In the genomic region with DNA sequence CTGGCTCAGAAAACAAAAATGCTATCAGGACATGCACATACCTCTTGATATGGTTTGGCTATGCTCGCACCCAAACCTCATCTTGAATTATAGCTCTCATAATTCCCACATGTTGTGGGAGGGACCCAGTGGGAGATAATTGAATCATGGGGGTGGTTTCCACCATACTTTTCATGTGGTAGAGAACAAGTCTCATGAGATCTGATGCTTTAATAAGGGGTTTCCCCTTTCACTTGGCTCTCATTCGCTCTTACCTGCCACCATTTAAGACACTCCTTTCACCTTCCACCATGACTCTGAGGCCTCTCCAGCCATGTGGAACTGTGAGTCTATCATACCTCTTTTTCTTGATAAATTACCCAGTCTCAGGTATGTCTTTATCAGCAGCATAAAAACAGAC, we compare ENCODE assay signal across 35 cellular contexts.
"Had no signal": no experiment of that assay in that cellular context is flagged by ENCODE, and none has a peak within 500 bp of the region (broad histone marks: within the 10 kb centered on the region; RNA-seq: fewer than 3 reads in every experiment).

No MANE protein-coding gene starts in this region.

- H3K36me3 ChIP-seq: ascending aorta, cardiac muscle cell had no signal

- ATAC-seq: activated CD8-positive, alpha-beta T cell treated with anti-CD3 and anti-CD28 coated beads for 36 hours; activated naive CD8-positive, alpha-beta T cell treated with anti-CD3 and anti-CD28 coated beads, Interleukin-2, amount 50 U/mL, for 24 hours; activated T-cell treated with anti-CD3 and anti-CD28 coated beads, Interleukin-2, amount 50 U/mL, for 4 hours had no signal

- H3K36me3 Mint-ChIP-seq: activated CD4-positive, alpha-beta memory T cell treated with anti-CD3 and anti-CD28 coated beads for 36 hours; activated naive CD4-positive, alpha-beta T cell treated with anti-CD3 and anti-CD28 coated beads, Interleukin-2, amount 10 ng/mL, durations not matched to agents 7 days and 5 days; activated naive CD4-positive, alpha-beta T cell treated with anti-CD3 and anti-CD28 coated beads, Interleukin-2, amount 50 U/mL, for 24 hours; activated naive CD8-positive, alpha-beta T cell; activated naive CD8-positive, alpha-beta T cell treated with anti-CD3 and anti-CD28 coated beads, Interleukin-2, amount 10 ng/mL, durations not matched to agents 7 days and 5 days; brain had no signal

- H3K27me3 Mint-ChIP-seq: activated B cell treated with CpG ODN at 0.5 μM for 24 hours; activated CD4-positive, alpha-beta memory T cell treated with anti-CD3 and anti-CD28 coated beads for 36 hours; activated CD4-positive, alpha-beta T cell treated with anti-CD3 and anti-CD28 coated beads, Interleukin-2, amount 10 ng/mL, durations not matched to agents 24 days and 14 days; activated CD8-positive, alpha-beta T cell treated with anti-CD3 and anti-CD28 coated beads for 36 hours; activated naive CD4-positive, alpha-beta T cell treated with anti-CD3 and anti-CD28 coated beads, Interleukin-2, amount 10 ng/mL, durations not matched to agents 7 days and 5 days; activated naive CD4-positive, alpha-beta T cell treated with anti-CD3 and anti-CD28 coated beads, Interleukin-2, amount 50 U/mL, for 24 hours; activated naive CD8-positive, alpha-beta T cell; activated naive CD8-positive, alpha-beta T cell treated with anti-CD3 and anti-CD28 coated beads, Interleukin-2, amount 10 ng/mL, durations not matched to agents 7 days and 5 days; activated naive CD8-positive, alpha-beta T cell treated with anti-CD3 and anti-CD28 coated beads, Interleukin-2, amount 50 U/mL, for 24 hours; brain; central memory CD8-positive, alpha-beta T cell had no signal

- DNase-seq: activated B cell treated with CpG ODN at 0.5 μM for 24 hours; activated CD4-positive, alpha-beta memory T cell treated with anti-CD3 and anti-CD28 coated beads for 36 hours; activated CD4-positive, alpha-beta T cell treated with anti-CD3 and anti-CD28 coated beads for 4 hours; activated CD4-positive, alpha-beta T cell treated with anti-CD3 and anti-CD28 coated beads, Interleukin-2, amount 10 ng/mL, durations not matched to agents 24 days and 14 days; activated CD4-positive, alpha-beta T cell treated with anti-CD3 and anti-CD28 coated beads, Interleukin-2, amount 50 U/mL, for 1 hour; activated CD4-positive, alpha-beta T cell treated with anti-CD3 and anti-CD28 coated beads, Interleukin-2, amount 50 U/mL, for 4 hours; activated CD4-positive, CD25-positive, alpha-beta regulatory T cell treated with anti-CD3 and anti-CD28 coated beads, Interleukin-2, amount 50 U/mL, for 72 hours; activated CD8-positive, alpha-beta memory T cell treated with anti-CD3 and anti-CD28 coated beads, Interleukin-2, amount 50 U/mL, for 4 hours; activated CD8-positive, alpha-beta T cell treated with anti-CD3 and anti-CD28 coated beads for 36 hours; activated effector memory CD4-positive, alpha-beta T cell treated with Interleukin-2 at 50 U/mL for 16 hours; activated gamma-delta T cell; activated naive CD4-positive, alpha-beta T cell treated with anti-CD3 and anti-CD28 coated beads, Interleukin-2, amount 10 ng/mL, durations not matched to agents 7 days and 5 days; activated naive CD4-positive, alpha-beta T cell treated with Interleukin-2 at 50 U/mL for 16 hours; activated naive CD8-positive, alpha-beta T cell treated with anti-CD3 and anti-CD28 coated beads, Interleukin-2, amount 10 ng/mL, durations not matched to agents 7 days and 5 days; activated naive CD8-positive, alpha-beta T cell treated with anti-CD3 and anti-CD28 coated beads, Interleukin-2, amount 50 U/mL, for 24 hours; activated T-cell treated with anti-CD3 and anti-CD28 coated beads for 4 hours; activated T-cell treated with anti-CD3 and anti-CD28 coated beads, Interleukin-2, amount 50 U/mL, for 1 hour; activated T-cell treated with anti-CD3 and anti-CD28 coated beads, Interleukin-2, amount 50 U/mL, for 4 hours; amygdala; anterior cingulate cortex; caudate nucleus; cerebellar nuclear complex; T-helper 2 cell; T-helper 9 cell had no signal

- H3K9me3 Mint-ChIP-seq: activated CD4-positive, alpha-beta T cell treated with anti-CD3 and anti-CD28 coated beads, Interleukin-2, amount 10 ng/mL, durations not matched to agents 24 days and 14 days; activated naive CD4-positive, alpha-beta T cell treated with anti-CD3 and anti-CD28 coated beads, Interleukin-2, amount 50 U/mL, for 24 hours; activated naive CD8-positive, alpha-beta T cell treated with anti-CD3 and anti-CD28 coated beads, Interleukin-2, amount 10 ng/mL, durations not matched to agents 7 days and 5 days; activated T-helper 2 cell treated with anti-CD3 and anti-CD28 coated beads, Interferon-gamma antibody, Interleukin-2, Interleukin-4, amounts not matched to agents 10 μg/mL and 5 μg/mL and 100 μg/mL, durations not matched to agents 14 hours and 24 hours and 36 hours; brain; T-helper 1 cell treated with Interleukin-12 subunit alpha and Interleukin-12 subunit beta and Interleukin-4 antibody, amounts not matched to agents 30 μg/mL and 1 μg/mL, for 36 hours had no signal

- H3K27ac ChIP-seq: ascending aorta, cardiac muscle cell, VCaP had no signal

- H3K4me3 Mint-ChIP-seq: activated B cell treated with CpG ODN at 0.5 μM for 24 hours; activated CD4-positive, alpha-beta memory T cell treated with anti-CD3 and anti-CD28 coated beads for 36 hours; activated CD4-positive, alpha-beta T cell treated with anti-CD3 and anti-CD28 coated beads, Interleukin-2, amount 10 ng/mL, durations not matched to agents 24 days and 14 days; activated CD8-positive, alpha-beta T cell treated with anti-CD3 and anti-CD28 coated beads for 36 hours; activated naive CD4-positive, alpha-beta T cell treated with anti-CD3 and anti-CD28 coated beads, Interleukin-2, amount 10 ng/mL, durations not matched to agents 7 days and 5 days; activated naive CD4-positive, alpha-beta T cell treated with anti-CD3 and anti-CD28 coated beads, Interleukin-2, amount 50 U/mL, for 24 hours; activated naive CD8-positive, alpha-beta T cell; activated naive CD8-positive, alpha-beta T cell treated with anti-CD3 and anti-CD28 coated beads, Interleukin-2, amount 10 ng/mL, durations not matched to agents 7 days and 5 days; activated naive CD8-positive, alpha-beta T cell treated with anti-CD3 and anti-CD28 coated beads, Interleukin-2, amount 50 U/mL, for 24 hours; activated T-cell treated with anti-CD3 and anti-CD28 coated beads, Interleukin-2, amount 50 U/mL, for 4 hours; brain; central memory CD8-positive, alpha-beta T cell; T-helper 1 cell treated with Interleukin-12 subunit alpha and Interleukin-12 subunit beta and Interleukin-4 antibody, amounts not matched to agents 30 μg/mL and 1 μg/mL, for 36 hours; T-helper 2 cell treated with Interferon-gamma antibody and Interleukin-4, amounts not matched to agents 5 μg/mL and 100 μg/mL, for 36 hours had no signal

- FAIRE-seq: TTC549 had no signal

- H3K27ac Mint-ChIP-seq: activated B cell treated with CpG ODN at 0.5 μM for 24 hours; activated CD4-positive, alpha-beta memory T cell treated with anti-CD3 and anti-CD28 coated beads for 36 hours; activated CD4-positive, alpha-beta T cell treated with anti-CD3 and anti-CD28 coated beads, Interleukin-2, amount 10 ng/mL, durations not matched to agents 24 days and 14 days; activated CD8-positive, alpha-beta T cell treated with anti-CD3 and anti-CD28 coated beads for 36 hours; activated naive CD4-positive, alpha-beta T cell treated with anti-CD3 and anti-CD28 coated beads, Interleukin-2, amount 10 ng/mL, durations not matched to agents 7 days and 5 days; activated naive CD4-positive, alpha-beta T cell treated with anti-CD3 and anti-CD28 coated beads, Interleukin-2, amount 50 U/mL, for 24 hours; activated naive CD8-positive, alpha-beta T cell; activated naive CD8-positive, alpha-beta T cell treated with anti-CD3 and anti-CD28 coated beads, Interleukin-2, amount 10 ng/mL, durations not matched to agents 7 days and 5 days; activated naive CD8-positive, alpha-beta T cell treated with anti-CD3 and anti-CD28 coated beads, Interleukin-2, amount 50 U/mL, for 24 hours; activated T-helper 2 cell treated with anti-CD3 and anti-CD28 coated beads, Interferon-gamma antibody, Interleukin-2, Interleukin-4, amounts not matched to agents 10 μg/mL and 5 μg/mL and 100 μg/mL, durations not matched to agents 14 hours and 24 hours and 36 hours; brain; T-helper 1 cell treated with Interleukin-12 subunit alpha and Interleukin-12 subunit beta and Interleukin-4 antibody, amounts not matched to agents 30 μg/mL and 1 μg/mL, for 36 hours; T-helper 2 cell treated with Interferon-gamma antibody and Interleukin-4, amounts not matched to agents 5 μg/mL and 100 μg/mL, for 36 hours had no signal

- H3K27me3 ChIP-seq: ascending aorta, cardiac muscle cell had no signal

- H3K4me3 ChIP-seq: ascending aorta, cardiac muscle cell had no signal

- H3K4me1 ChIP-seq: ascending aorta had no signal

- H3K9me3 ChIP-seq: ascending aorta had no signal

- H3K4me1 Mint-ChIP-seq: activated B cell treated with CpG ODN at 0.5 μM for 24 hours; activated CD4-positive, alpha-beta T cell treated with anti-CD3 and anti-CD28 coated beads, Interleukin-2, amount 10 ng/mL, durations not matched to agents 24 days and 14 days; activated naive CD4-positive, alpha-beta T cell treated with anti-CD3 and anti-CD28 coated beads, Interleukin-2, amount 10 ng/mL, durations not matched to agents 7 days and 5 days; activated naive CD4-positive, alpha-beta T cell treated with anti-CD3 and anti-CD28 coated beads, Interleukin-2, amount 50 U/mL, for 24 hours; activated naive CD8-positive, alpha-beta T cell treated with anti-CD3 and anti-CD28 coated beads, Interleukin-2, amount 10 ng/mL, durations not matched to agents 7 days and 5 days; activated naive CD8-positive, alpha-beta T cell treated with anti-CD3 and anti-CD28 coated beads, Interleukin-2, amount 50 U/mL, for 24 hours; brain; central memory CD8-positive, alpha-beta T cell had no signal
